Comparison of ENCODE assay signal across 9 cellular contexts in the genomic region with DNA sequence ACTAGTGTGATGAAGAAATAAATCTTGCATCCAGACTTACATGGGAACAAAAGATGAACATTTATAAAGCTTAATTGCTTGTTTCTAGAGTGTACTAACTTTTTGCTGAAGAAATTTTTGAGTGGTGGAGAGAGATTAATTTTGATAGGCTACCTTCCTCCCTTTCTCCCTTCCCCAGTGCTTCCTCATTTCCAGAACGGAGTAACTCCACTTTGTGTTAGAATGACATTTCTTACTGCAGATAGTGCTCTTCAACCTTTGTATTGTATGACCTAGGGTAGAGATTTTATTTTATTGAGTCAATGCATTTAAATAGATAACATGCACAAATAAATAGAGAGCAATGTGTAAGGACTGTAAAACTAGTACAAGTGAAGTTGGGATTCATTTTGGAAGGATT. TPM values are rescaled to one million over a fixed set of nuclear protein-coding genes. Genes with fewer than 3 reads are reported as not detected.
A peak's percentile ranks its signal among the peaks of the same experiment; 100 is the strongest.
DNase-seq lines count a peak whose midpoint lies in the region; ATAC-seq and TF ChIP-seq lines count a peak whose summit lies in the region.
"Had no signal": no experiment of that assay in that cellular context is flagged by ENCODE, and none has a peak within 500 bp of the region (broad histone marks: within the 10 kb centered on the region; RNA-seq: fewer than 3 reads in every experiment).

No MANE protein-coding gene starts in this region.

- no peak for TF ChIP-seq CTCF in breast epithelium (IDR thresholded peaks at IDR 0.05)
- TF ChIP-seq CTCF in natural killer cell (IDR thresholded peaks at IDR 0.05): no peak

- no peak for TF ChIP-seq POLR2A in breast epithelium (IDR thresholded peaks at IDR 0.05)

- ATAC-seq in natural killer cell (no peak), HG03442 (IDR thresholded peaks at IDR 0.05; ENCODE audit: unreplicated experiment) (no peak), HG03045 (IDR thresholded peaks at IDR 0.05; ENCODE audit: unreplicated experiment) (no peak)

- peaks cover 28 to 53% (median 41%) of the 10 kb centered on the region in 4 donors for H3K4me1 Mint-ChIP-seq in CD4-positive, alpha-beta memory T cell
- peaks cover 41 to 43% of the 10 kb centered on the region in 2 donors for H3K4me1 Mint-ChIP-seq in natural killer cell

- POLR2A ChIA-PET in CD4-positive, alpha-beta memory T cell (lab: Charles Lee; ENCODE audit: partially characterized antibody): interaction anchor here (0.6 to 5.8 kb wide), 5 partner anchors 8 to 140 kb away, joined by 3 to 87 read pairs (median 16); a partner anchor contains a TSS

- H3K4me3 Mint-ChIP-seq in CD4-positive, alpha-beta memory T cell: peak overlapping the region; percentile 18 to 92 (median 88)
- H3K4me3 Mint-ChIP-seq in natural killer cell: peak overlapping the region; percentile 83

- H3K4me3 ChIP-seq in CD4-positive, alpha-beta memory T cell (ENCODE audit: low read length in 2 of 2): peak overlapping the region in 1 of 2 donors; percentile 31
- peak overlapping the region; percentile 82 to 87 (median 82) for H3K4me3 ChIP-seq in breast epithelium

- H3K9me3 Mint-ChIP-seq in CD4-positive, alpha-beta memory T cell: no peaks in the 10 kb centered on the region
- no peaks in the 10 kb centered on the region for H3K9me3 Mint-ChIP-seq in natural killer cell

- no peaks in the 10 kb centered on the region for H3K27me3 ChIP-seq in CD4-positive, alpha-beta memory T cell (ENCODE audit: insufficient read depth, low read length)
- no peaks in the 10 kb centered on the region for H3K27me3 ChIP-seq in breast epithelium

- peaks cover 37% of the 10 kb centered on the region for H3K4me1 ChIP-seq in CD4-positive, alpha-beta memory T cell (ENCODE audit: insufficient read depth, low read length)
- no peaks in the 10 kb centered on the region for H3K4me1 ChIP-seq in breast epithelium

- no peaks in the 10 kb centered on the region for H3K9me3 ChIP-seq in CD4-positive, alpha-beta memory T cell (ENCODE audit: control insufficient read depth in 1 of 2, low read length in 2 of 2)
- H3K9me3 ChIP-seq in breast epithelium: no peaks in the 10 kb centered on the region

- no peaks in the 10 kb centered on the region for H3K36me3 ChIP-seq in CD4-positive, alpha-beta memory T cell (ENCODE audit: insufficient read depth, low read length)
- H3K36me3 ChIP-seq in breast epithelium: no peaks in the 10 kb centered on the region

- peaks cover 3 to 8% of the 10 kb centered on the region in 2 donors for H3K36me3 Mint-ChIP-seq in CD4-positive, alpha-beta memory T cell
- no peaks in the 10 kb centered on the region for H3K36me3 Mint-ChIP-seq in natural killer cell

- CTCF ChIA-PET in CD4-positive, alpha-beta memory T cell (lab: Charles Lee; ENCODE audit: partially characterized antibody): interaction anchor here (0.6 to 4.5 kb wide), 7 partner anchors 35 to 647 kb away, joined by 3 to 55 read pairs (median 3); a partner anchor contains a TSS

- peaks cover 0 to 1% of the 10 kb centered on the region in 2 donors for H3K27me3 Mint-ChIP-seq in CD4-positive, alpha-beta memory T cell
- no peaks in the 10 kb centered on the region for H3K27me3 Mint-ChIP-seq in natural killer cell (ENCODE audit: low read depth in 2 of 2)

- DNase-seq in CD4-positive, alpha-beta memory T cell: no peak
- DNase-seq in Kasumi-1 (lab: John Stamatoyannopoulos, UW) (peak; percentile 74 to 78), breast epithelium (ENCODE audit: low spot score in 2 of 2) (no peak), natural killer cell (no peak), H4 (ENCODE audit: low spot score) (no peak)
- no peak for DNase-seq in activated CD8-positive, alpha-beta memory T cell treated with anti-CD3 and anti-CD28 coated beads, Interleukin-2, amount 50 U/mL, for 4 hours
- DNase-seq: stimulated activated CD4-positive, alpha-beta T cell treated with anti-CD3 and anti-CD28 coated beads, Interleukin-2, amount 100 ng/mL, for 48 hours had no signal

- H3K27ac ChIP-seq in CD4-positive, alpha-beta memory T cell (ENCODE audit: low read depth, low read length): peak overlapping the region; percentile 95
- H3K27ac ChIP-seq in breast epithelium: no peak overlapping the region

- peak overlapping the region; percentile 29 to 94 (median 88) for H3K27ac Mint-ChIP-seq in CD4-positive, alpha-beta memory T cell
- peak overlapping the region; percentile 81 to 95 for H3K27ac Mint-ChIP-seq in natural killer cell

- intact Hi-C loops in CD4-positive, alpha-beta memory T cell (cut with micrococcal nuclease): loop anchor here (5.0 to 10.0 kb wide), 3 partner anchors 466 to 1124 kb away; a partner anchor contains a TSS
- intact Hi-C loops in breast epithelium (cut with DNase I; ENCODE audit: low total_unique reads) (no loop called here), natural killer cell (cut with micrococcal nuclease) (loop anchor here (5.0 kb wide), 2 partner anchors 34 to 81 kb away; no protein-coding TSS in a partner anchor)

RNA-seq across cellular contexts. Expression of a gene that starts 1.9 kb away (rescaled TPM):
- 10 to 100 TPM; 28.3 to 31.3 TPM for total RNA-seq in CD4-positive, alpha-beta memory T cell
- 100 to 1,000 TPM; 114 to 132 TPM for polyA plus RNA-seq in CD4-positive, alpha-beta memory T cell
- total RNA-seq in breast epithelium (10 to 100 TPM; 47.2 to 88.8 (median 74.4) TPM), natural killer cell (10 to 100 TPM; 46.7 to 81.1 (median 78.2) TPM)
- 131 and 132 TPM in 2 replicates for total RNA-seq in H4 (2014; rRNA removed; shearing (Covaris generic))

Comparison
In these comparisons a context has a peak if more than half of its experiments do, and no peak if none do; other contexts are left out.
1. DNase-seq: peak in Kasumi-1 (2 of 2); none in CD4-positive, alpha-beta memory T cell (0 of 5), breast epithelium (0 of 2), natural killer cell (single experiment), H4 (single experiment) and activated CD8-positive, alpha-beta memory T cell treated with anti-CD3 and anti-CD28 coated beads, Interleukin-2, amount 50 U/mL, for 4 hours (single experiment).